ENCODE assay signal across 25 cellular contexts in genomic region chr3:113297281-113297680, GRCh38.
"Had no signal": no experiment of that assay in that cellular context is flagged by ENCODE, and none has a peak within 500 bp of the region (broad histone marks: within the 10 kb centered on the region; RNA-seq: fewer than 3 reads in every experiment).

No MANE protein-coding gene starts in this region.

- H3K27me3 Mint-ChIP-seq: activated CD4-positive, alpha-beta memory T cell treated with anti-CD3 and anti-CD28 coated beads, Interleukin-2, amount 10 ng/mL, durations not matched to agents 7 days and 5 days; activated CD4-positive, alpha-beta T cell treated with anti-CD3 and anti-CD28 coated beads, Interleukin-2, amount 10 ng/mL, durations not matched to agents 24 days and 14 days; central memory CD8-positive, alpha-beta T cell; effector memory CD8-positive, alpha-beta T cell had no signal

- H3K27me3 ChIP-seq: breast epithelium, dorsolateral prefrontal cortex, esophagus muscularis mucosa, gastrocnemius medialis, testis, uterus had no signal

- H3K4me1 ChIP-seq: breast epithelium, esophagus muscularis mucosa, gastrocnemius medialis, testis, uterus had no signal

- H3K4me1 Mint-ChIP-seq: activated CD4-positive, alpha-beta memory T cell treated with anti-CD3 and anti-CD28 coated beads, Interleukin-2, amount 10 ng/mL, durations not matched to agents 7 days and 5 days; activated CD4-positive, alpha-beta T cell treated with anti-CD3 and anti-CD28 coated beads, Interleukin-2, amount 10 ng/mL, durations not matched to agents 24 days and 14 days; central memory CD8-positive, alpha-beta T cell had no signal

- DNase-seq: activated CD4-positive, alpha-beta memory T cell treated with anti-CD3 and anti-CD28 coated beads, Interleukin-2, amount 10 ng/mL, durations not matched to agents 7 days and 5 days; activated CD4-positive, alpha-beta T cell treated with anti-CD3 and anti-CD28 coated beads, Interleukin-2, amount 10 ng/mL, durations not matched to agents 24 days and 14 days; activated gamma-delta T cell; activated T-cell treated with anti-CD3 and anti-CD28 coated beads for 4 hours; dorsolateral prefrontal cortex; effector memory CD8-positive, alpha-beta T cell; gastrocnemius medialis; head of caudate nucleus; hypothalamus; islet precursor cell; left cardiac atrium; mucosa of descending colon; stimulated activated CD4-positive, alpha-beta T cell treated with anti-CD3 and anti-CD28 coated beads, Interleukin-2, amount 100 ng/mL, for 48 hours; stimulated activated naive CD4-positive, alpha-beta T cell; testis; trophoblast cell; uterus had no signal

- H3K4me3 Mint-ChIP-seq: activated CD4-positive, alpha-beta memory T cell treated with anti-CD3 and anti-CD28 coated beads, Interleukin-2, amount 10 ng/mL, durations not matched to agents 7 days and 5 days; activated CD4-positive, alpha-beta T cell treated with anti-CD3 and anti-CD28 coated beads, Interleukin-2, amount 10 ng/mL, durations not matched to agents 24 days and 14 days; central memory CD8-positive, alpha-beta T cell; effector memory CD8-positive, alpha-beta T cell had no signal

- H3K4me3 ChIP-seq: breast epithelium, dorsolateral prefrontal cortex, esophagus muscularis mucosa, gastrocnemius medialis, mucosa of descending colon, testis, uterus had no signal

- H3K9me3 Mint-ChIP-seq: activated CD4-positive, alpha-beta memory T cell treated with anti-CD3 and anti-CD28 coated beads, Interleukin-2, amount 10 ng/mL, durations not matched to agents 7 days and 5 days; activated CD4-positive, alpha-beta T cell treated with anti-CD3 and anti-CD28 coated beads, Interleukin-2, amount 10 ng/mL, durations not matched to agents 24 days and 14 days; activated naive CD4-positive, alpha-beta T cell treated with anti-CD3 and anti-CD28 coated beads, Interleukin-2, amount 50 U/mL, for 72 hours; central memory CD8-positive, alpha-beta T cell; effector memory CD8-positive, alpha-beta T cell had no signal

- ATAC-seq: activated CD4-positive, CD25-positive, alpha-beta regulatory T cell treated with anti-CD3 and anti-CD28 coated beads, Interleukin-2, amount 50 U/mL, for 24 hours; activated naive CD4-positive, alpha-beta T cell treated with anti-CD3 and anti-CD28 coated beads, Interleukin-2, amount 50 U/mL, for 72 hours; effector memory CD8-positive, alpha-beta T cell; gastrocnemius medialis; left cardiac atrium; mucosa of descending colon had no signal

- H3K9me3 ChIP-seq: breast epithelium, esophagus muscularis mucosa, gastrocnemius medialis, mucosa of descending colon, testis, uterus had no signal

- FAIRE-seq: astrocyte, colon had no signal

- H3K27ac ChIP-seq: breast epithelium, dorsolateral prefrontal cortex, esophagus muscularis mucosa, gastrocnemius medialis, testis, uterus had no signal

- H3K36me3 ChIP-seq: breast epithelium, esophagus muscularis mucosa, gastrocnemius medialis, uterus had no signal

- H3K27ac Mint-ChIP-seq: activated CD4-positive, alpha-beta memory T cell treated with anti-CD3 and anti-CD28 coated beads, Interleukin-2, amount 10 ng/mL, durations not matched to agents 7 days and 5 days; activated CD4-positive, alpha-beta T cell treated with anti-CD3 and anti-CD28 coated beads, Interleukin-2, amount 10 ng/mL, durations not matched to agents 24 days and 14 days; activated naive CD4-positive, alpha-beta T cell treated with anti-CD3 and anti-CD28 coated beads, Interleukin-2, amount 50 U/mL, for 72 hours; effector memory CD8-positive, alpha-beta T cell; progenitor cell of endocrine pancreas had no signal
